Comparison of ENCODE assay signal across 2 cellular contexts in the genomic region with DNA sequence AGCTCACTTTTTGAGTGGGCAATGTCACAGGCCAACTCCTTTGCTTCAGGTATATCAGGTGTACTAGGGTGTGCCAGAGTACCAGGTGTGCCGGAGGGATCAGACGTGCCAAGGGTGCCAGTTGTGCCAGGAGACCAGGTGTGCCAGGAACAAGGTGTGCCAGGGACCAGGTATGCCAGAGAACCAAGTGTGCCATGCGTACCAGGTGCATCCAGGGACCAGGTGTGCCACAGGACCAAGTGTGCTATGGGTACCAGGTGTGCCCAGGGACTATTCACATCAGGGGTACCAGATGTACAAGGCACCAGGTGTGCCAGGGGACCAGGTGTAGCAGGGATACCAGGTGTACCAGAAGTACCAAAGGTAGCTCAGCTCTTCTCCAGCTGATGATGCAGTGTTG.
TF ChIP-seq lines count a peak whose summit lies in the region.

No MANE protein-coding gene starts in this region.

TF ChIP-seq in SK-N-SH, 30 proteins besides CTCF, POLR2A, EP300 and RAD21 (continued from another document):
- TF ChIP-seq, protein P1, sequence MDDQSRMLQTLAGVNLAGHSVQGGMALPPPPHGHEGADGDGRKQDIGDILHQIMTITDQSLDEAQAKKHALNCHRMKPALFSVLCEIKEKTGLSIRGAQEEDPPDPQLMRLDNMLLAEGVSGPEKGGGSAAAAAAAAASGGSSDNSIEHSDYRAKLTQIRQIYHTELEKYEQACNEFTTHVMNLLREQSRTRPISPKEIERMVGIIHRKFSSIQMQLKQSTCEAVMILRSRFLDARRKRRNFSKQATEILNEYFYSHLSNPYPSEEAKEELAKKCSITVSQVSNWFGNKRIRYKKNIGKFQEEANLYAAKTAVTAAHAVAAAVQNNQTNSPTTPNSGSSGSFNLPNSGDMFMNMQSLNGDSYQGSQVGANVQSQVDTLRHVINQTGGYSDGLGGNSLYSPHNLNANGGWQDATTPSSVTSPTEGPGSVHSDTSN (IDR thresholded peaks at IDR 0.05) = no peak
- TF ChIP-seq, protein P2, sequence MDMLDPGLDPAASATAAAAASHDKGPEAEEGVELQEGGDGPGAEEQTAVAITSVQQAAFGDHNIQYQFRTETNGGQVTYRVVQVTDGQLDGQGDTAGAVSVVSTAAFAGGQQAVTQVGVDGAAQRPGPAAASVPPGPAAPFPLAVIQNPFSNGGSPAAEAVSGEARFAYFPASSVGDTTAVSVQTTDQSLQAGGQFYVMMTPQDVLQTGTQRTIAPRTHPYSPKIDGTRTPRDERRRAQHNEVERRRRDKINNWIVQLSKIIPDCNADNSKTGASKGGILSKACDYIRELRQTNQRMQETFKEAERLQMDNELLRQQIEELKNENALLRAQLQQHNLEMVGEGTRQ (IDR thresholded peaks at IDR 0.05; ENCODE audit: borderline replicate concordance, low read depth, low read length) = no peak
- TF ChIP-seq FOXM1 (IDR thresholded peaks at IDR 0.05; ENCODE audit: low read depth) (no peak), TAF1 (IDR thresholded peaks at IDR 0.05; ENCODE audit: borderline replicate concordance, low read depth, low read length) (no peak)
- TF ChIP-seq, protein P3, sequence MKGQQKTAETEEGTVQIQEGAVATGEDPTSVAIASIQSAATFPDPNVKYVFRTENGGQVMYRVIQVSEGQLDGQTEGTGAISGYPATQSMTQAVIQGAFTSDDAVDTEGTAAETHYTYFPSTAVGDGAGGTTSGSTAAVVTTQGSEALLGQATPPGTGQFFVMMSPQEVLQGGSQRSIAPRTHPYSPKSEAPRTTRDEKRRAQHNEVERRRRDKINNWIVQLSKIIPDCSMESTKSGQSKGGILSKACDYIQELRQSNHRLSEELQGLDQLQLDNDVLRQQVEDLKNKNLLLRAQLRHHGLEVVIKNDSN (IDR thresholded peaks at IDR 0.05; ENCODE audit: borderline replicate concordance, low read depth) = no peak

TF ChIP-seq in SK-N-SH treated with all-trans-retinoic acid at 6 μM for 48 hours, 23 proteins besides CTCF, POLR2A, EP300 and RAD21 (continued from another document):
- TF ChIP-seq, protein P4, sequence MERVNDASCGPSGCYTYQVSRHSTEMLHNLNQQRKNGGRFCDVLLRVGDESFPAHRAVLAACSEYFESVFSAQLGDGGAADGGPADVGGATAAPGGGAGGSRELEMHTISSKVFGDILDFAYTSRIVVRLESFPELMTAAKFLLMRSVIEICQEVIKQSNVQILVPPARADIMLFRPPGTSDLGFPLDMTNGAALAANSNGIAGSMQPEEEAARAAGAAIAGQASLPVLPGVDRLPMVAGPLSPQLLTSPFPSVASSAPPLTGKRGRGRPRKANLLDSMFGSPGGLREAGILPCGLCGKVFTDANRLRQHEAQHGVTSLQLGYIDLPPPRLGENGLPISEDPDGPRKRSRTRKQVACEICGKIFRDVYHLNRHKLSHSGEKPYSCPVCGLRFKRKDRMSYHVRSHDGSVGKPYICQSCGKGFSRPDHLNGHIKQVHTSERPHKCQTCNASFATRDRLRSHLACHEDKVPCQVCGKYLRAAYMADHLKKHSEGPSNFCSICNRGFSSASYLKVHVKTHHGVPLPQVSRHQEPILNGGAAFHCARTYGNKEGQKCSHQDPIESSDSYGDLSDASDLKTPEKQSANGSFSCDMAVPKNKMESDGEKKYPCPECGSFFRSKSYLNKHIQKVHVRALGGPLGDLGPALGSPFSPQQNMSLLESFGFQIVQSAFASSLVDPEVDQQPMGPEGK (CRISPR knock-in tag; IDR thresholded peaks at IDR 0.05; ENCODE audit: borderline replicate concordance) = no peak
- TF ChIP-seq SNAI2 (CRISPR knock-in tag; IDR thresholded peaks at IDR 0.05) = no peak
- no peak for TF ChIP-seq CSDC2 (CRISPR knock-in tag; IDR thresholded peaks at IDR 0.05)
- TF ChIP-seq TCF4 (CRISPR knock-in tag; IDR thresholded peaks at IDR 0.05; ENCODE audit: borderline replicate concordance) = no peak
- TF ChIP-seq OSR1 (CRISPR knock-in tag; IDR thresholded peaks at IDR 0.05) = no peak
- TF ChIP-seq RARB (CRISPR knock-in tag; IDR thresholded peaks at IDR 0.05) = no peak
- no peak for TF ChIP-seq ISL1 (CRISPR knock-in tag; IDR thresholded peaks at IDR 0.05)
- no peak for TF ChIP-seq ARNTL (CRISPR knock-in tag; IDR thresholded peaks at IDR 0.05; ENCODE audit: borderline replicate concordance, low read depth)
- TF ChIP-seq, protein P5, sequence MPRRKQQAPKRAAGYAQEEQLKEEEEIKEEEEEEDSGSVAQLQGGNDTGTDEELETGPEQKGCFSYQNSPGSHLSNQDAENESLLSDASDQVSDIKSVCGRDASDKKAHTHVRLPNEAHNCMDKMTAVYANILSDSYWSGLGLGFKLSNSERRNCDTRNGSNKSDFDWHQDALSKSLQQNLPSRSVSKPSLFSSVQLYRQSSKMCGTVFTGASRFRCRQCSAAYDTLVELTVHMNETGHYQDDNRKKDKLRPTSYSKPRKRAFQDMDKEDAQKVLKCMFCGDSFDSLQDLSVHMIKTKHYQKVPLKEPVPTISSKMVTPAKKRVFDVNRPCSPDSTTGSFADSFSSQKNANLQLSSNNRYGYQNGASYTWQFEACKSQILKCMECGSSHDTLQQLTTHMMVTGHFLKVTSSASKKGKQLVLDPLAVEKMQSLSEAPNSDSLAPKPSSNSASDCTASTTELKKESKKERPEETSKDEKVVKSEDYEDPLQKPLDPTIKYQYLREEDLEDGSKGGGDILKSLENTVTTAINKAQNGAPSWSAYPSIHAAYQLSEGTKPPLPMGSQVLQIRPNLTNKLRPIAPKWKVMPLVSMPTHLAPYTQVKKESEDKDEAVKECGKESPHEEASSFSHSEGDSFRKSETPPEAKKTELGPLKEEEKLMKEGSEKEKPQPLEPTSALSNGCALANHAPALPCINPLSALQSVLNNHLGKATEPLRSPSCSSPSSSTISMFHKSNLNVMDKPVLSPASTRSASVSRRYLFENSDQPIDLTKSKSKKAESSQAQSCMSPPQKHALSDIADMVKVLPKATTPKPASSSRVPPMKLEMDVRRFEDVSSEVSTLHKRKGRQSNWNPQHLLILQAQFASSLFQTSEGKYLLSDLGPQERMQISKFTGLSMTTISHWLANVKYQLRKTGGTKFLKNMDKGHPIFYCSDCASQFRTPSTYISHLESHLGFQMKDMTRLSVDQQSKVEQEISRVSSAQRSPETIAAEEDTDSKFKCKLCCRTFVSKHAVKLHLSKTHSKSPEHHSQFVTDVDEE (CRISPR knock-in tag; IDR thresholded peaks at IDR 0.05) = no peak
- TF ChIP-seq, protein P6, sequence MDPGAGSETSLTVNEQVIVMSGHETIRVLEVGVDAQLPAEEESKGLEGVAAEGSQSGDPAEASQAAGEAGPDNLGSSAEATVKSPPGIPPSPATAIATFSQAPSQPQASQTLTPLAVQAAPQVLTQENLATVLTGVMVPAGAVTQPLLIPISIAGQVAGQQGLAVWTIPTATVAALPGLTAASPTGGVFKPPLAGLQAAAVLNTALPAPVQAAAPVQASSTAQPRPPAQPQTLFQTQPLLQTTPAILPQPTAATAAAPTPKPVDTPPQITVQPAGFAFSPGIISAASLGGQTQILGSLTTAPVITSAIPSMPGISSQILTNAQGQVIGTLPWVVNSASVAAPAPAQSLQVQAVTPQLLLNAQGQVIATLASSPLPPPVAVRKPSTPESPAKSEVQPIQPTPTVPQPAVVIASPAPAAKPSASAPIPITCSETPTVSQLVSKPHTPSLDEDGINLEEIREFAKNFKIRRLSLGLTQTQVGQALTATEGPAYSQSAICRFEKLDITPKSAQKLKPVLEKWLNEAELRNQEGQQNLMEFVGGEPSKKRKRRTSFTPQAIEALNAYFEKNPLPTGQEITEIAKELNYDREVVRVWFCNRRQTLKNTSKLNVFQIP (CRISPR knock-in tag; IDR thresholded peaks at IDR 0.05; ENCODE audit: borderline replicate concordance, low read depth) = no peak
- TF ChIP-seq ESRRG (CRISPR knock-in tag; IDR thresholded peaks at IDR 0.05) = no peak
